8 cellular contexts compared by ENCODE assay signal in the genomic region with DNA sequence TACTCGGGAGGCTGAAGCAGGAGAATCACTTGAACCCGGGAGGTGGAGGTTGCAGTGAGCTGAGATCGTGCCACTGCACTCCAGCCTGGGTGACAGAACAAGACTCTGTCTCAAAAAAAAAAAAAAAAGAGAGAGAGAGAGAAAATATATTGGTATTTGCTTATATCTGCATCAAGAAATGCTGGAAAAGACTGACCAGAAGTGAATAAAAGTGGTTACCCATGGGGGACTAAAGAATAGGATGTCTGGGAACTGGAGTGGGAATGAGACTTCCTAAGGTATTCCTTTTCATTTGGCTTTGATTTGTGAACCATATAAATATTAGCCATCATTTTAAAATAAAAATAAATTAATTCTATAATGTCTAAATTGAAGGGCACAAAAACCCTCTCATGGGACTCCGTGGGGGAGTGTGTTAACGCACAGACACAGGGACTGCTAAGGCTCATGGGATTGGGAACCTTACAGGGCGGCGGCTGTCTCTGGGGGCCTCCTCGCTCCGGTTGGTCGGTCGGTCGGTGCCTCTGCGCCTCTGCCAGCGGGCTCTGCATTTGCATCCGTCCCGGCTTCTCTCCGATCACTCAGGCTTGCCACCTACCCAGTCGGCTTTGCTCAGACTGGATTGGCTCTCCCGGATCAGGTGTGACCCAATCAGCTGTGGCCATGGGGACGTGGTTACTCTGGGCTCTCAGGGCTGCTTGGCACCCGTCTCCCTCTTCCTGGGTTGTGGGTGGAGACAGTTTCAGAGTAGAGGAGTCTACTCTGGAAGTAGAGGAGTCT. TPM values are rescaled to one million over a fixed set of nuclear protein-coding genes. Genes with fewer than 3 reads are reported as not detected.
DNase-seq lines count a peak whose midpoint lies in the region; ATAC-seq and FAIRE-seq lines count a peak whose summit lies in the region.

No MANE protein-coding gene starts in this region.

- no peak for FAIRE-seq in RCC 7860 (lab: Jason Lieb, UNC)

- no peaks in the 10 kb centered on the region for H3K27me3 ChIP-seq in muscle layer of colon (ENCODE audit: control insufficient read depth in 1 of 2, insufficient read depth in 2 of 2, low read length in 2 of 2)

- DNase-seq in NCI-H526 (lab: John Stamatoyannopoulos, UW) (peak; percentile 93 to 98), activated T-cell treated with anti-CD3 and anti-CD28 coated beads for 4 hours (peak; percentile 30), RCC 7860 (ENCODE audit: low spot score) (no peak)
- peak; percentile 36 to 41 for DNase-seq in stimulated activated CD8-positive, alpha-beta memory T cell treated with anti-CD3 and anti-CD28 coated beads, Interleukin-7, amount 100 ng/mL, for 4 hours (ENCODE audit: low read depth in 2 of 2)

- peak overlapping the region in 1 of 2 donors; percentile 48 for H3K4me3 ChIP-seq in muscle layer of colon (ENCODE audit: low read depth in 1 of 2, low read length in 2 of 2)

- no peaks in the 10 kb centered on the region for H3K36me3 ChIP-seq in muscle layer of colon (ENCODE audit: insufficient read depth, low read length)

- no peak overlapping the region for H3K9ac ChIP-seq in muscle layer of colon (ENCODE audit: low read length)

- H3K27ac ChIP-seq in muscle layer of colon (ENCODE audit: low read depth, low read length), result peak overlapping the region; percentile 7

- H3K4me1 ChIP-seq in muscle layer of colon (ENCODE audit: insufficient read depth, low read length), result no peaks in the 10 kb centered on the region

- peak; percentile 89 for ATAC-seq in GM18502 (IDR thresholded peaks at IDR 0.05; ENCODE audit: poor library complexity, unreplicated experiment)
- peak; percentile 90 for ATAC-seq in HG03097 (IDR thresholded peaks at IDR 0.05; ENCODE audit: low FRiP score, unreplicated experiment)
- ATAC-seq in esophagus mucosa, result peak; percentile 97

- H3K9me3 ChIP-seq in muscle layer of colon (ENCODE audit: low read length), result no peaks in the 10 kb centered on the region

RNA-seq across cellular contexts. Expression of a gene that starts 12.7 kb away (rescaled TPM):
- 60.8 TPM for total RNA-seq in esophagus mucosa
